ENCODE assay signal across 1 cellular context in genomic region chr2:207156045-207156444, GRCh38.
TF ChIP-seq lines count a peak whose summit lies in the region.

No MANE protein-coding gene starts in this region.

TF ChIP-seq in H1, 55 proteins besides CTCF, POLR2A, EP300 and RAD21 (continued from another document):
- TF ChIP-seq FOSL1 (IDR thresholded peaks at IDR 0.05; ENCODE audit: insufficient read depth, low read depth, low read length), result no peak
